1 cellular context compared by ENCODE assay signal in genomic region chr6:15897063-15897934, GRCh38.
A peak's percentile ranks its signal among the peaks of the same experiment; 100 is the strongest.
TF ChIP-seq lines count a peak whose summit lies in the region.

No MANE protein-coding gene starts in this region.

TF ChIP-seq in K562, 482 proteins besides CTCF, POLR2A, EP300 and RAD21 (continued from another document and continues in another):
- TF ChIP-seq ZBTB11 (CRISPR knock-in tag; IDR thresholded peaks at IDR 0.05) (0 out of 6 replicates have a peak, but pooled peaks of 1 of the 3 experiments have one; percentile 33), E2F5 (CRISPR knock-in tag; IDR thresholded peaks at IDR 0.05) (no peak), KDM2B (CRISPR knock-in tag; IDR thresholded peaks at IDR 0.05) (no peak), ZNF77 (CRISPR knock-in tag; IDR thresholded peaks at IDR 0.05) (no peak), ZKSCAN8 (CRISPR knock-in tag; IDR thresholded peaks at IDR 0.05) (no peak), ID3 (CRISPR knock-in tag; IDR thresholded peaks at IDR 0.05) (no peak), ID3 (tag; IDR thresholded peaks at IDR 0.05) (peak; percentile 90), ESRRA (IDR thresholded peaks at IDR 0.05; ENCODE audit: borderline replicate concordance, low read depth) (peak; percentile 60), ETV6 (IDR thresholded peaks at IDR 0.05; ENCODE audit: borderline replicate concordance in 1 of 2, low read depth in 2 of 2, low read length in 1 of 2) (no peak), ETV6 (CRISPR knock-in tag; IDR thresholded peaks at IDR 0.05; ENCODE audit: borderline replicate concordance) (no peak), IRF2 (CRISPR knock-in tag; IDR thresholded peaks at IDR 0.05) (no peak), ZNF384 (IDR thresholded peaks at IDR 0.05; ENCODE audit: low read depth, low read length) (no peak), CBFA2T3 (IDR thresholded peaks at IDR 0.05) (peak; percentile 39), HOMEZ (CRISPR knock-in tag; IDR thresholded peaks at IDR 0.05) (0 out of 2 replicates have a peak, but pooled peaks have one; percentile 59), MYNN (IDR thresholded peaks at IDR 0.05) (no peak), MYNN (CRISPR knock-in tag; IDR thresholded peaks at IDR 0.05) (no peak), ILF3 (IDR thresholded peaks at IDR 0.05; ENCODE audit: borderline replicate concordance) (no peak), SMAD3 (CRISPR knock-in tag; conservative IDR thresholded peaks at IDR 0.05) (no peak), ZNF146 (CRISPR knock-in tag; IDR thresholded peaks at IDR 0.05; ENCODE audit: unreplicated experiment) (no peak), RREB1 (CRISPR knock-in tag; IDR thresholded peaks at IDR 0.05) (no peak), SMARCB1 (IDR thresholded peaks at IDR 0.05; ENCODE audit: insufficient read length, low read depth) (no peak), LCOR (CRISPR knock-in tag; IDR thresholded peaks at IDR 0.05) (no peak), EGR1 (conservative IDR thresholded peaks at IDR 0.05) (no peak), EZH2 (IDR thresholded peaks at IDR 0.05; ENCODE audit: borderline replicate concordance, low read depth, low read length) (no peak), JUND (IDR thresholded peaks at IDR 0.05; ENCODE audit: borderline replicate concordance, low read depth, low read length) (no peak), JUND (tag; IDR thresholded peaks at IDR 0.05; ENCODE audit: borderline replicate concordance, low read depth, low read length) (0 out of 3 replicates have a peak, but pooled peaks have one; percentile 58), BCL6 (CRISPR knock-in tag; IDR thresholded peaks at IDR 0.05) (no peak), ZFP30 (CRISPR knock-in tag; IDR thresholded peaks at IDR 0.05; ENCODE audit: borderline replicate concordance) (no peak), ATF3 (IDR thresholded peaks at IDR 0.05) (no peak), ATF3 (CRISPR knock-in tag; conservative IDR thresholded peaks at IDR 0.05) (no peak), NEUROD1 (IDR thresholded peaks at IDR 0.05; ENCODE audit: borderline replicate concordance, low read depth, low read length, partially characterized antibody) (no peak), ZKSCAN1 (IDR thresholded peaks at IDR 0.05; ENCODE audit: low read depth, low read length) (no peak), BRF2 (IDR thresholded peaks at IDR 0.05; ENCODE audit: borderline replicate concordance, insufficient read depth, insufficient read length) (no peak), CLOCK (CRISPR knock-in tag; IDR thresholded peaks at IDR 0.05; ENCODE audit: borderline replicate concordance) (0 out of 2 replicates have a peak, but pooled peaks have one; percentile 52), MAFF (IDR thresholded peaks at IDR 0.05; ENCODE audit: low read length) (no peak), BACH1 (tag; IDR thresholded peaks at IDR 0.05) (no peak), ZNF551 (CRISPR knock-in tag; IDR thresholded peaks at IDR 0.05) (no peak), SMARCC2 (IDR thresholded peaks at IDR 0.05; ENCODE audit: low read depth) (peak; percentile 27; the same call in 1 of the 2 replicates), GTF2A2 (tag; IDR thresholded peaks at IDR 0.05) (peak; percentile 55; the same call in 1 of the 2 replicates), ZBTB33 (CRISPR knock-in tag; IDR thresholded peaks at IDR 0.05) (no peak), USF2 (CRISPR knock-in tag; IDR thresholded peaks at IDR 0.05) (peak; percentile 93), RCOR1 (IDR thresholded peaks at IDR 0.05; ENCODE audit: borderline replicate concordance in 1 of 2, low read depth in 2 of 2, low read length in 2 of 2) (no peak), ZNF79 (CRISPR knock-in tag; IDR thresholded peaks at IDR 0.05; ENCODE audit: low read depth) (peak; percentile 55), GATAD2A (IDR thresholded peaks at IDR 0.05) (no peak), TGIF2 (CRISPR knock-in tag; IDR thresholded peaks at IDR 0.05) (no peak), ZBTB8A (IDR thresholded peaks at IDR 0.05; ENCODE audit: partially characterized antibody) (no peak)
